Comparison of ENCODE assay signal across 8 cellular contexts in genomic region chr6:36592221-36592655, GRCh38. TPM values are rescaled to one million over a fixed set of nuclear protein-coding genes. Genes with fewer than 3 reads are reported as not detected.
A peak's percentile ranks its signal among the peaks of the same experiment; 100 is the strongest.
DNase-seq lines count a peak whose midpoint lies in the region; ATAC-seq and TF ChIP-seq lines count a peak whose summit lies in the region.

No MANE protein-coding gene starts in this region.

- H3K4me2 ChIP-seq in OCI-LY7 (ENCODE audit: low read length) = peak overlapping the region; percentile 98

- no peaks in the 10 kb centered on the region for H3K9me3 ChIP-seq in OCI-LY7 (ENCODE audit: low read length)
- H3K9me3 ChIP-seq in naive thymus-derived CD4-positive, alpha-beta T cell (ENCODE audit: control insufficient read depth in 2 of 3, low read length in 3 of 3) = no peaks in the 10 kb centered on the region
- no peaks in the 10 kb centered on the region for H3K9me3 ChIP-seq in HAP-1

- ATAC-seq in GM21526 (IDR thresholded peaks at IDR 0.05; ENCODE audit: low FRiP score, unreplicated experiment) (peak; percentile 25), GM19455 (IDR thresholded peaks at IDR 0.05; ENCODE audit: unreplicated experiment) (no peak)
- no peak for ATAC-seq in naive thymus-derived CD4-positive, alpha-beta T cell

- DNase-seq in GM12864 (ENCODE audit: low read depth) (peak; percentile 73), OCI-LY7 (ENCODE audit: low spot score) (peak; percentile 95), HAP-1 (ENCODE audit: low spot score in 2 of 2) (no peak), islet precursor cell (no peak), Kasumi-1 (lab: John Stamatoyannopoulos, UW) (no peak)
- no peak for DNase-seq in naive thymus-derived CD4-positive, alpha-beta T cell

- in situ Hi-C loops in HAP-1 (cut with MboI; ENCODE audit: low sequenced_read_pairs) = no loop called here

- H3K4me3 Mint-ChIP-seq in naive thymus-derived CD4-positive, alpha-beta T cell = peak overlapping the region; percentile 50 to 93 (median 80)

- H3K27me3 ChIP-seq in naive thymus-derived CD4-positive, alpha-beta T cell (ENCODE audit: control insufficient read depth in 2 of 2, insufficient read depth in 2 of 2, low read length in 2 of 2) = no peaks in the 10 kb centered on the region
- H3K27me3 ChIP-seq in HAP-1 (ENCODE audit: low read depth) = no peaks in the 10 kb centered on the region

- POLR2A ChIA-PET in OCI-LY7 (lab: Charles Lee) = interaction anchor here (0.6 to 1.7 kb wide), 12 partner anchors 12 to 570 kb away, joined by 3 to 9 read pairs (median 4); partner anchors contain the start of gene STK38
- POLR2A ChIA-PET in naive thymus-derived CD4-positive, alpha-beta T cell (lab: Charles Lee) = interaction anchor here (0.9 to 12.0 kb wide), 4 partner anchors 11 to 148 kb away, joined by 3 to 288 read pairs (median 4); no protein-coding TSS in a partner anchor

- BruUV-seq in OCI-LY7 (replicated peaks; lab: Mats Ljungman, UMichigan) = no TSS peak

- H3K27ac Mint-ChIP-seq in naive thymus-derived CD4-positive, alpha-beta T cell = peak overlapping the region; percentile 90 to 97 (median 96)

- CTCF ChIA-PET in OCI-LY7 (lab: Charles Lee; ENCODE audit: unreplicated experiment) = interaction anchor here (0.6 to 0.7 kb wide), 2 partner anchors 23 to 175 kb away, joined by 3 to 4 read pairs; no protein-coding TSS in a partner anchor
- CTCF ChIA-PET in naive thymus-derived CD4-positive, alpha-beta T cell (lab: Charles Lee) = no interaction called here

- H3K36me3 Mint-ChIP-seq in naive thymus-derived CD4-positive, alpha-beta T cell = peaks cover 11 to 28% (median 26%) of the 10 kb centered on the region in 5 donors

- H3K4me1 ChIP-seq in OCI-LY7 (ENCODE audit: insufficient read depth, low read length, poor library complexity, severe bottlenecking) (peaks cover 50% of the 10 kb centered on the region), HAP-1 (peaks cover 7% of the 10 kb centered on the region)
- H3K4me1 ChIP-seq in naive thymus-derived CD4-positive, alpha-beta T cell (ENCODE audit: control insufficient read depth in 2 of 2, insufficient read depth in 2 of 2, low read length in 2 of 2) = peaks cover 15 to 16% of the 10 kb centered on the region in 2 donors

- H3K4me1 Mint-ChIP-seq in naive thymus-derived CD4-positive, alpha-beta T cell = peaks cover 12 to 30% (median 23%) of the 10 kb centered on the region in 7 donors

- H3K9me3 Mint-ChIP-seq in naive thymus-derived CD4-positive, alpha-beta T cell = peaks cover 0 to 16% (median 0%) of the 10 kb centered on the region in 11 donors

- peak overlapping the region; percentile 40; the same call in 1 of the 2 replicates for H2AFZ ChIP-seq in OCI-LY7 (ENCODE audit: low read length)

- H3K4me3 ChIP-seq in GM12864 (ENCODE audit: low read depth, low read length) (peak overlapping the region; percentile 21; the same call in 1 of the 2 replicates), OCI-LY7 (ENCODE audit: low read depth, low read length, poor library complexity, severe bottlenecking) (peak overlapping the region; percentile 97), HAP-1 (no peak overlapping the region)
- H3K4me3 ChIP-seq in naive thymus-derived CD4-positive, alpha-beta T cell (ENCODE audit: low read length) = no peak overlapping the region

- no peak for TF ChIP-seq CTCF in GM12864 (IDR thresholded peaks at IDR 0.05; ENCODE audit: low read depth, low read length, missing control alignments)
- no peak for TF ChIP-seq CTCF in OCI-LY7 (conservative IDR thresholded peaks at IDR 0.05; ENCODE audit: low read length)

- H3K36me3 ChIP-seq in OCI-LY7 (ENCODE audit: insufficient read depth, low read length) = peaks cover 30% of the 10 kb centered on the region
- H3K36me3 ChIP-seq in naive thymus-derived CD4-positive, alpha-beta T cell (ENCODE audit: control insufficient read depth in 2 of 3, insufficient read depth in 3 of 3, low read length in 3 of 3) = peaks cover 6 to 25% (median 7%) of the 10 kb centered on the region in 3 experiments
- H3K36me3 ChIP-seq in HAP-1 (replicated peaks) = peaks cover 29% of the 10 kb centered on the region

- H3K79me2 ChIP-seq in OCI-LY7 (ENCODE audit: insufficient read depth, low read depth, low read length) = peaks cover 31% of the 10 kb centered on the region

- peak overlapping the region; percentile 97 for H3K27ac ChIP-seq in OCI-LY7 (ENCODE audit: low read depth, low read length, poor library complexity, severe bottlenecking)
- H3K27ac ChIP-seq in naive thymus-derived CD4-positive, alpha-beta T cell (ENCODE audit: low read depth, low read length) = peak overlapping the region; percentile 98

- peaks cover 27% of the 10 kb centered on the region for H4K20me1 ChIP-seq in OCI-LY7 (ENCODE audit: insufficient read depth, low read length)

- no peaks in the 10 kb centered on the region for H3K9me2 ChIP-seq in OCI-LY7 (ENCODE audit: insufficient read depth, low read length)

- peaks cover 0 to 3% (median 0%) of the 10 kb centered on the region in 5 donors for H3K27me3 Mint-ChIP-seq in naive thymus-derived CD4-positive, alpha-beta T cell

- intact Hi-C loops in OCI-LY7 (cut with micrococcal nuclease; ENCODE audit: unreplicated experiment) = loop anchor here (10.0 kb wide), 1 partner anchor 413 kb away; the partner anchor contains the start of gene FGD2
- intact Hi-C loops in naive thymus-derived CD4-positive, alpha-beta T cell (cut with micrococcal nuclease) = loop anchor here in 1 of 2 donors (5.0 to 10.0 kb wide), 2 partner anchors 467 to 565 kb away; partner anchors contain the start of gene MAPK14

RNA-seq across cellular contexts. Expression of gene SRSF3, which starts 1.9 kb away (rescaled TPM):
- total RNA-seq in OCI-LY7 (2014; rRNA removed; shearing (Covaris generic)) = 316 and 557 TPM in 2 replicates
- 498 and 539 TPM in 2 replicates for total RNA-seq in OCI-LY7 (2022)
- 100 to 1,000 TPM; 317 to 510 (median 426) TPM for total RNA-seq in naive thymus-derived CD4-positive, alpha-beta T cell
- 100 to 1,000 TPM; 359 to 403 TPM for polyA plus RNA-seq in naive thymus-derived CD4-positive, alpha-beta T cell

RNA-seq across cellular contexts. Expression of gene STK38, which starts 45.0 kb away (rescaled TPM):
- 22.4 and 29.4 TPM in 2 replicates for total RNA-seq in OCI-LY7 (2014; rRNA removed; shearing (Covaris generic))
- 42.5 and 46.5 TPM in 2 replicates for total RNA-seq in OCI-LY7 (2022)
- 100 to 1,000 TPM in 2 of 5 experiments, 10 to 100 TPM in 3; 68.5 to 193 (median 95.0) TPM for total RNA-seq in naive thymus-derived CD4-positive, alpha-beta T cell
- 100 to 1,000 TPM in 1 of 2 donors, 10 to 100 TPM in 1; 56.6 to 123 TPM for polyA plus RNA-seq in naive thymus-derived CD4-positive, alpha-beta T cell

Comparison
In these comparisons a context has a peak if more than half of its experiments do, and no peak if none do; other contexts are left out.
1. DNase-seq: peak in GM12864 (single experiment) and OCI-LY7 (single experiment); none in naive thymus-derived CD4-positive, alpha-beta T cell (0 of 9), HAP-1 (0 of 2), islet precursor cell (single experiment) and Kasumi-1 (0 of 2).
2. H3K4me3 ChIP-seq: peak in GM12864 (single experiment) and OCI-LY7 (single experiment); none in naive thymus-derived CD4-positive, alpha-beta T cell (single experiment) and HAP-1 (single experiment).